ENCODE assay signal across 18 cellular contexts in genomic region chr3:127593187-127593586, GRCh38.
"Had no signal": no experiment of that assay in that cellular context is flagged by ENCODE, and none has a peak within 500 bp of the region (broad histone marks: within the 10 kb centered on the region; RNA-seq: fewer than 3 reads in every experiment).

No MANE protein-coding gene starts in this region.

- H3K36me3 ChIP-seq: tibial artery, vagina had no signal

- H3K36me3 Mint-ChIP-seq: stimulated activated naive B cell treated with anti-CD40 and anti-IgM and Interleukin-4, amounts not matched to agents 10 μg/mL and 1 μg/mL and 100 μg/mL, for 72 hours had no signal

- H3K9me3 ChIP-seq: tibial artery, vagina had no signal

- H3K27ac ChIP-seq: skin epidermis, tibial artery, vagina had no signal

- DNase-seq: activated B cell treated with CpG ODN at 0.5 μM for 24 hours; activated CD4-positive, alpha-beta T cell treated with anti-CD3 and anti-CD28 coated beads for 48 hours; activated CD8-positive, alpha-beta T cell treated with anti-CD3 and anti-CD28 coated beads for 36 hours; activated naive CD4-positive, alpha-beta T cell treated with anti-CD3 and anti-CD28 coated beads for 36 hours; islet precursor cell; midbrain; nucleus accumbens; right cardiac atrium; stimulated activated CD4-positive, alpha-beta T cell treated with anti-CD3 and anti-CD28 coated beads, Interleukin-15, amount 100 ng/mL, for 24 hours; stimulated activated CD4-positive, alpha-beta T cell treated with anti-CD3 and anti-CD28 coated beads, Interleukin-4, amount 100 ng/mL, for 1 hour; stimulated activated naive B cell treated with anti-CD40 and anti-IgM and Interleukin-4, amounts not matched to agents 10 μg/mL and 1 μg/mL and 100 μg/mL, for 72 hours; tibial artery had no signal

- H3K4me3 ChIP-seq: lung, skin epidermis, tibial artery, vagina had no signal

- H3K9me3 Mint-ChIP-seq: activated B cell treated with CpG ODN at 0.5 μM for 24 hours; activated CD8-positive, alpha-beta T cell treated with anti-CD3 and anti-CD28 coated beads for 36 hours; activated naive CD4-positive, alpha-beta T cell treated with anti-CD3 and anti-CD28 coated beads for 36 hours; activated T-helper 2 cell treated with anti-CD3 and anti-CD28 coated beads, Interferon-gamma antibody, Interleukin-2, Interleukin-4, amounts not matched to agents 10 μg/mL and 5 μg/mL and 100 μg/mL, durations not matched to agents 14 hours and 24 hours and 36 hours; stimulated activated naive B cell treated with anti-CD40 and anti-IgM and Interleukin-4, amounts not matched to agents 10 μg/mL and 1 μg/mL and 100 μg/mL, for 72 hours; T-helper 2 cell treated with Interferon-gamma antibody and Interleukin-4, amounts not matched to agents 5 μg/mL and 100 μg/mL, for 36 hours had no signal

- H3K27me3 ChIP-seq: tibial artery, vagina had no signal

- H3K27me3 Mint-ChIP-seq: activated B cell treated with CpG ODN at 0.5 μM for 24 hours; activated CD8-positive, alpha-beta T cell treated with anti-CD3 and anti-CD28 coated beads for 36 hours; stimulated activated naive B cell treated with anti-CD40 and anti-IgM and Interleukin-4, amounts not matched to agents 10 μg/mL and 1 μg/mL and 100 μg/mL, for 72 hours had no signal

- H3K4me3 Mint-ChIP-seq: activated B cell treated with CpG ODN at 0.5 μM for 24 hours; activated CD8-positive, alpha-beta T cell treated with anti-CD3 and anti-CD28 coated beads for 36 hours; activated naive CD4-positive, alpha-beta T cell treated with anti-CD3 and anti-CD28 coated beads for 36 hours; stimulated activated naive B cell treated with anti-CD40 and anti-IgM and Interleukin-4, amounts not matched to agents 10 μg/mL and 1 μg/mL and 100 μg/mL, for 72 hours; T-helper 2 cell treated with Interferon-gamma antibody and Interleukin-4, amounts not matched to agents 5 μg/mL and 100 μg/mL, for 36 hours had no signal

- ATAC-seq: activated CD8-positive, alpha-beta T cell treated with anti-CD3 and anti-CD28 coated beads for 36 hours; right cardiac atrium; stimulated activated naive B cell treated with anti-CD40 and anti-IgM and Interleukin-4, amounts not matched to agents 10 μg/mL and 1 μg/mL and 100 μg/mL, for 72 hours had no signal

- H3K27ac Mint-ChIP-seq: activated B cell treated with CpG ODN at 0.5 μM for 24 hours; activated CD8-positive, alpha-beta T cell treated with anti-CD3 and anti-CD28 coated beads for 36 hours; activated naive CD4-positive, alpha-beta T cell treated with anti-CD3 and anti-CD28 coated beads for 36 hours; activated T-helper 2 cell treated with anti-CD3 and anti-CD28 coated beads, Interferon-gamma antibody, Interleukin-2, Interleukin-4, amounts not matched to agents 10 μg/mL and 5 μg/mL and 100 μg/mL, durations not matched to agents 14 hours and 24 hours and 36 hours; progenitor cell of endocrine pancreas; stimulated activated naive B cell treated with anti-CD40 and anti-IgM and Interleukin-4, amounts not matched to agents 10 μg/mL and 1 μg/mL and 100 μg/mL, for 72 hours had no signal
